11 cellular contexts compared by ENCODE assay signal in the genomic region with DNA sequence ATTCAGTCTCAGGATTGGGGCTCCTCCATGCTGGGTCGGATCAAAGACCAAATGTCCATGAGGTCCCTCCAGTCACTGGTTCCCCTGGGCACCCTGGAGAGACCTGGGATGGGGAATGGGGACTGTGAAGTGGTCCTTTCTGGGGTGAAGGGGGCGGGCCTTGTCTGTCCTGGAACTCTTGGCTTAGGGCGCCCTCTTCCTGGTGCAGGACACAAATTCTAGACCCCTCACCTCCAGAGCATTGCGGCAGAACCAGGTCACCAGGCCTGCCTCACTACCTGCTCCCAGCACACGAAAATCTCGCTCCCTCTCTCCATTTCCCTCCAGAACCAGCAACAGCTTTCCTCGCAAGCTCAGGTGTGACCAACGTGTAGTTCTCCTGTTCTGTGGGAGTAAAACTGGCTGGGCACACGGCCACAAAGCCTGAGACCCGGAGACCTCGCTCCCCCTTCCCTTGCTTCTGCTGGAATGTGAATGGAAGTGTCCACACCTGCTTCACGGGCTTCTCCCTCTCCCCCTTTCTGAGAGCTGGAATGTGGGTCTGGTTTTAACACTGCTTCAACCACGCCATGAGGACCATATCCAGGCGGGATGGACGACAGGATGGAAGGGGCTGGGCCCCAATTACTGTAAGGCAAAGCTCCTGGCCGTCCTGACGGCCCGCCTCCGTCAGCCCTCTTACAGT.
A peak's percentile ranks its signal among the peaks of the same experiment; 100 is the strongest.
DNase-seq lines count a peak whose midpoint lies in the region; ATAC-seq and TF ChIP-seq lines count a peak whose summit lies in the region.
"Had no signal": no experiment of that assay in that cellular context is flagged by ENCODE, and none has a peak within 500 bp of the region (broad histone marks: within the 10 kb centered on the region; RNA-seq: fewer than 3 reads in every experiment).

No MANE protein-coding gene starts in this region.

- peaks cover 4% of the 10 kb centered on the region for H3K4me1 Mint-ChIP-seq in Caco-2 (ENCODE audit: low read depth, unreplicated experiment)

- H2BK5ac ChIP-seq in mesendoderm (ENCODE audit: low read length) = no peak overlapping the region

- H3K4me1 ChIP-seq in Caco-2 (peaks cover 12% of the 10 kb centered on the region), HEK293 (ENCODE audit: control insufficient read depth, insufficient read depth, low read length) (0 out of 2 replicates have a peak, but pooled peaks cover 3% of the 10 kb centered on the region), mesendoderm (ENCODE audit: control insufficient read depth, low read depth, low read length) (peaks cover 2% of the 10 kb centered on the region)

- no peak overlapping the region for H3K4me3 Mint-ChIP-seq in Caco-2 (ENCODE audit: unreplicated experiment)

- H3K4me2 ChIP-seq in mesendoderm (ENCODE audit: low read length) = no peak overlapping the region

- peak; percentile 52 to 57 for DNase-seq in Caco-2
- DNase-seq in astrocyte of the spinal cord (ENCODE audit: low read depth, low spot score) = no peak
- peak; percentile 74 for DNase-seq in mesendoderm
- no peak for DNase-seq in activated CD4-positive, alpha-beta T cell treated with anti-CD3 and anti-CD28 coated beads for 4 hours
- no peak for DNase-seq in COR-L47 (lab: John Stamatoyannopoulos, UW)
- DNase-seq: NCI-H2029 treated with DMSO at 0.1 percent for 48 hours had no signal

- H3K18ac ChIP-seq in mesendoderm (ENCODE audit: low read length) = no peak overlapping the region

- peak overlapping the region; percentile 62 for H3K27ac Mint-ChIP-seq in Caco-2 (ENCODE audit: unreplicated experiment)
- H3K27ac Mint-ChIP-seq: activated T-helper 2 cell treated with anti-CD3 and anti-CD28 coated beads, Interferon-gamma antibody, Interleukin-2, Interleukin-4, amounts not matched to agents 10 μg/mL and 5 μg/mL and 100 μg/mL, durations not matched to agents 14 hours and 24 hours and 36 hours had no signal

- H3K79me1 ChIP-seq in mesendoderm (ENCODE audit: low read length) = no peaks in the 10 kb centered on the region

- H3K23ac ChIP-seq in mesendoderm (ENCODE audit: low read length) = no peak overlapping the region

- TF ChIP-seq CTCF in Caco-2 (IDR thresholded peaks at IDR 0.05; ENCODE audit: insufficient read depth in 1 of 2, low read depth in 1 of 2, low read length in 1 of 2, severe bottlenecking in 1 of 2, unreplicated experiment in 1 of 2) (peak in 1 of 2 experiments; percentile 47), HEK293 (tag by site-specific recombination; IDR thresholded peaks at IDR 0.05) (peak; percentile 40; the same call in 1 of the 2 replicates), astrocyte of the spinal cord (IDR thresholded peaks at IDR 0.05; ENCODE audit: low read depth, low read length) (peak; percentile 18)

- H3K27ac ChIP-seq in HEK293 (ENCODE audit: extremely low read depth, low read depth, low read length) (no peak overlapping the region), mesendoderm (ENCODE audit: low read depth, low read length) (no peak overlapping the region)
- H3K27ac ChIP-seq: right atrium auricular region had no signal

- H4K8ac ChIP-seq in mesendoderm (ENCODE audit: low read depth, low read length) = no peak overlapping the region

- H3K27me3 Mint-ChIP-seq in Caco-2 (ENCODE audit: insufficient read depth, unreplicated experiment) = no peaks in the 10 kb centered on the region

- no CpG with 5 or more reads among the region's 19 CpGs for WGBS in mesendoderm (ENCODE audit: extremely low coverage, insufficient coverage, low lambda C conversion rate)

- H3K9me3 ChIP-seq in Caco-2 (no peaks in the 10 kb centered on the region), HEK293 (ENCODE audit: control insufficient read depth, insufficient read depth, low read depth, low read length) (no peaks in the 10 kb centered on the region)
- H3K9me3 ChIP-seq: right atrium auricular region had no signal

- no peak overlapping the region for H4K5ac ChIP-seq in mesendoderm (ENCODE audit: low read length)

- H2BK15ac ChIP-seq in mesendoderm (replicated peaks; ENCODE audit: low read depth) = no peak overlapping the region

- ATAC-seq in GM18517 (IDR thresholded peaks at IDR 0.05; ENCODE audit: unreplicated experiment) (no peak), HG03039 (IDR thresholded peaks at IDR 0.05; ENCODE audit: unreplicated experiment) (no peak)

- no peak overlapping the region for H3K9ac ChIP-seq in mesendoderm (ENCODE audit: low read length)

- no peaks in the 10 kb centered on the region; the same call in 1 of the 2 replicates for H3K27me3 ChIP-seq in Caco-2 (replicated peaks; ENCODE audit: control insufficient read depth, insufficient read depth, low read length)
- no peaks in the 10 kb centered on the region for H3K27me3 ChIP-seq in mesendoderm (ENCODE audit: insufficient read depth, low read length, poor library complexity)
- H3K27me3 ChIP-seq: right atrium auricular region had no signal

- H3K36me3 Mint-ChIP-seq in Caco-2 (ENCODE audit: insufficient read depth, unreplicated experiment) = peaks cover 4% of the 10 kb centered on the region

- POLR2A ChIA-PET in Caco-2 (lab: Charles Lee) = no interaction called here
- POLR2A ChIA-PET in HEK293 (lab: Yijun Ruan, JAX) = no interaction called here

- no TSS peak for BruUV-seq in Caco-2 (replicated peaks; lab: Mats Ljungman, UMichigan)

- H3K9me3 Mint-ChIP-seq in Caco-2 (ENCODE audit: unreplicated experiment) = no peaks in the 10 kb centered on the region

- H3K4me3 ChIP-seq in Caco-2 (ENCODE audit: low read depth, low read length) (no peak overlapping the region), HEK293 (ENCODE audit: low read depth, low read length) (no peak overlapping the region), astrocyte of the spinal cord (ENCODE audit: low read depth, low read length) (no peak overlapping the region), mesendoderm (ENCODE audit: low read length) (no peak overlapping the region)
- H3K4me3 ChIP-seq: right atrium auricular region had no signal

- H3K36me3 ChIP-seq in Caco-2 (ENCODE audit: control insufficient read depth, insufficient read depth, low read length) = no peaks in the 10 kb centered on the region
- no peaks in the 10 kb centered on the region for H3K36me3 ChIP-seq in HEK293 (ENCODE audit: control insufficient read depth in 2 of 2, insufficient read depth in 1 of 2, low read length in 2 of 2)
- no peaks in the 10 kb centered on the region for H3K36me3 ChIP-seq in mesendoderm (ENCODE audit: control insufficient read depth, insufficient read depth, low read length)
- H3K36me3 ChIP-seq: right atrium auricular region had no signal

- no peak overlapping the region for H3K4ac ChIP-seq in mesendoderm (ENCODE audit: low read depth, low read length)

- H3K56ac ChIP-seq in mesendoderm (ENCODE audit: low read length) = peak overlapping the region; percentile 11

- no peak overlapping the region for H2AK5ac ChIP-seq in mesendoderm (ENCODE audit: low read length)

- CTCF ChIA-PET in Caco-2 (lab: Charles Lee) (no interaction called here), HEK293 (lab: Yijun Ruan, JAX) (interaction anchor here (0.5 to 1.5 kb wide), 11 partner anchors 13 to 714 kb away, joined by 3 to 6 read pairs (median 3); no protein-coding TSS in a partner anchor)

- H2BK120ac ChIP-seq in mesendoderm (ENCODE audit: low read depth, low read length) = no peak overlapping the region

- in situ Hi-C loops in astrocyte of the spinal cord (cut with HindIII; ENCODE audit: low sequenced_read_pairs) = no loop called here

- H3K79me2 ChIP-seq in mesendoderm (ENCODE audit: control insufficient read depth, insufficient read depth, low read length) = no peaks in the 10 kb centered on the region

- intact Hi-C loops in Caco-2 (cut with micrococcal nuclease; ENCODE audit: unreplicated experiment) = loop anchor here (5.0 kb wide), 1 partner anchor 184 kb away; a partner anchor contains a TSS

TF ChIP-seq in HEK293, 187 proteins besides CTCF, POLR2A, EP300 and RAD21 (continues in another document):
- TF ChIP-seq, protein P1, sequence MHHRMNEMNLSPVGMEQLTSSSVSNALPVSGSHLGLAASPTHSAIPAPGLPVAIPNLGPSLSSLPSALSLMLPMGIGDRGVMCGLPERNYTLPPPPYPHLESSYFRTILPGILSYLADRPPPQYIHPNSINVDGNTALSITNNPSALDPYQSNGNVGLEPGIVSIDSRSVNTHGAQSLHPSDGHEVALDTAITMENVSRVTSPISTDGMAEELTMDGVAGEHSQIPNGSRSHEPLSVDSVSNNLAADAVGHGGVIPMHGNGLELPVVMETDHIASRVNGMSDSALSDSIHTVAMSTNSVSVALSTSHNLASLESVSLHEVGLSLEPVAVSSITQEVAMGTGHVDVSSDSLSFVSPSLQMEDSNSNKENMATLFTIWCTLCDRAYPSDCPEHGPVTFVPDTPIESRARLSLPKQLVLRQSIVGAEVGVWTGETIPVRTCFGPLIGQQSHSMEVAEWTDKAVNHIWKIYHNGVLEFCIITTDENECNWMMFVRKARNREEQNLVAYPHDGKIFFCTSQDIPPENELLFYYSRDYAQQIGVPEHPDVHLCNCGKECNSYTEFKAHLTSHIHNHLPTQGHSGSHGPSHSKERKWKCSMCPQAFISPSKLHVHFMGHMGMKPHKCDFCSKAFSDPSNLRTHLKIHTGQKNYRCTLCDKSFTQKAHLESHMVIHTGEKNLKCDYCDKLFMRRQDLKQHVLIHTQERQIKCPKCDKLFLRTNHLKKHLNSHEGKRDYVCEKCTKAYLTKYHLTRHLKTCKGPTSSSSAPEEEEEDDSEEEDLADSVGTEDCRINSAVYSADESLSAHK (tag by site-specific recombination; IDR thresholded peaks at IDR 0.05) = no peak
- no peak for TF ChIP-seq ZNF561 (tag by site-specific recombination; IDR thresholded peaks at IDR 0.05; ENCODE audit: borderline replicate concordance)
- no peak for TF ChIP-seq ZNF335 (tag by site-specific recombination; conservative IDR thresholded peaks at IDR 0.05)
- TF ChIP-seq ZBTB17 (tag by site-specific recombination; IDR thresholded peaks at IDR 0.05) = no peak
- TF ChIP-seq IKZF3 (tag by site-specific recombination; IDR thresholded peaks at IDR 0.05) = no peak
- TF ChIP-seq ZFP41 (tag by site-specific recombination; IDR thresholded peaks at IDR 0.05; ENCODE audit: borderline replicate concordance) = no peak
- no peak for TF ChIP-seq ZNF274 (IDR thresholded peaks at IDR 0.05; ENCODE audit: low read length)
- no peak for TF ChIP-seq ZNF274 (tag by site-specific recombination; IDR thresholded peaks at IDR 0.05; ENCODE audit: borderline replicate concordance)

Comparison
In these comparisons a context has a peak if more than half of its experiments do, and no peak if none do; other contexts are left out.
1. DNase-seq: peak in Caco-2 (2 of 2) and mesendoderm (single experiment); none in astrocyte of the spinal cord (single experiment), activated CD4-positive, alpha-beta T cell treated with anti-CD3 and anti-CD28 coated beads for 4 hours (0 of 2) and COR-L47 (single experiment).